In genomic region chr7:444606-445005, GRCh38 we compare ENCODE assay signal across 20 cellular contexts.
DNase-seq lines count a peak whose midpoint lies in the region; ATAC-seq and TF ChIP-seq lines count a peak whose summit lies in the region.
"Had no signal": no experiment of that assay in that cellular context is flagged by ENCODE, and none has a peak within 500 bp of the region (broad histone marks: within the 10 kb centered on the region; RNA-seq: fewer than 3 reads in every experiment).

No MANE protein-coding gene starts in this region.

- no peak overlapping the region for H3K4me3 ChIP-seq in HEK293 (ENCODE audit: low read depth, low read length)
- H3K4me3 ChIP-seq: A549, MG63, PC-9 had no signal

- CTCF ChIA-PET in HEK293 (lab: Yijun Ruan, JAX), result no interaction called here

- no peak overlapping the region for H3K4me3 Mint-ChIP-seq in effector memory CD8-positive, alpha-beta T cell

- H3K36me3 Mint-ChIP-seq in effector memory CD8-positive, alpha-beta T cell (ENCODE audit: insufficient read depth), result no peaks in the 10 kb centered on the region

- H3K36me3 ChIP-seq in HEK293 (ENCODE audit: control insufficient read depth in 2 of 2, insufficient read depth in 1 of 2, low read length in 2 of 2), result no peaks in the 10 kb centered on the region
- H3K36me3 ChIP-seq: BE2C, MG63 had no signal

- no peak overlapping the region for H3K27ac ChIP-seq in HEK293 (ENCODE audit: extremely low read depth, low read depth, low read length)
- H3K27ac ChIP-seq: A549, PC-9, RWPE1 had no signal

- H3K4me1 Mint-ChIP-seq in effector memory CD8-positive, alpha-beta T cell (ENCODE audit: low read depth in 2 of 2), result peaks cover 3 to 5% of the 10 kb centered on the region in 2 donors

- H3K4me1 ChIP-seq in HEK293 (ENCODE audit: control insufficient read depth, insufficient read depth, low read length), result no peaks in the 10 kb centered on the region
- H3K4me1 ChIP-seq: A549, BE2C had no signal

- H3K9me3 ChIP-seq in HEK293 (ENCODE audit: control insufficient read depth, insufficient read depth, low read depth, low read length), result no peaks in the 10 kb centered on the region
- H3K9me3 ChIP-seq: A549, MG63 had no signal

- ATAC-seq in omental fat pad (ENCODE audit: low FRiP score) (peak; percentile 8), GM19023 (IDR thresholded peaks at IDR 0.05; ENCODE audit: unreplicated experiment) (no peak)
- ATAC-seq in effector memory CD8-positive, alpha-beta T cell (replicated peaks), result no peak

- POLR2A ChIA-PET in HEK293 (lab: Yijun Ruan, JAX), result no interaction called here

- H3K27ac Mint-ChIP-seq in effector memory CD8-positive, alpha-beta T cell, result no peak overlapping the region

- TF ChIP-seq CTCF in HEK293 (tag by site-specific recombination; IDR thresholded peaks at IDR 0.05), result no peak
- no peak for TF ChIP-seq CTCF in omental fat pad (IDR thresholded peaks at IDR 0.05)

- no peaks in the 10 kb centered on the region for H3K9me3 Mint-ChIP-seq in effector memory CD8-positive, alpha-beta T cell

- H3K27me3 Mint-ChIP-seq in effector memory CD8-positive, alpha-beta T cell, result peaks cover 0 to 7% of the 10 kb centered on the region in 2 donors

- peak; percentile 28 for DNase-seq in Ammon's horn (ENCODE audit: low spot score)
- peak; percentile 67 for DNase-seq in medulla oblongata (ENCODE audit: extremely low spot score)
- no peak for DNase-seq in omental fat pad (ENCODE audit: low spot score)
- no peak for DNase-seq in NCI-H69 (lab: John Stamatoyannopoulos, UW)
- DNase-seq in effector memory CD8-positive, alpha-beta T cell, result no peak
- DNase-seq: BE2C, DMS53, EL, GF-D8, Kasumi-1, MG63, NCI-H1417, NCI-H187, NCI-H446, NCI-H748 treated with DMSO at 0.1 percent for 48 hours, PC-9 had no signal

TF ChIP-seq in HEK293, 187 proteins besides CTCF, POLR2A, EP300 and RAD21:
- TF ChIP-seq GLIS1 (tag by site-specific recombination; IDR thresholded peaks at IDR 0.05) (peak; percentile 50; the same call in 1 of the 2 replicates), OVOL3 (tag by site-specific recombination; IDR thresholded peaks at IDR 0.05) (no peak)

Comparison
In these comparisons a context has a peak if more than half of its experiments do, and no peak if none do; other contexts are left out.
1. DNase-seq: peak in Ammon's horn (single experiment) and medulla oblongata (single experiment); none in omental fat pad (single experiment), NCI-H69 (single experiment) and effector memory CD8-positive, alpha-beta T cell (0 of 3).